In genomic region chr11:83836883-83837654, GRCh38 we compare ENCODE assay signal across 1 cellular context.
TF ChIP-seq lines count a peak whose summit lies in the region.

No MANE protein-coding gene starts in this region.

TF ChIP-seq in HepG2, 621 proteins besides CTCF, POLR2A, EP300 and RAD21 (continued from another document and continues in another):
- TF ChIP-seq E2F1 (CRISPR knock-in tag; IDR thresholded peaks at IDR 0.05): no peak
- no peak for TF ChIP-seq KAT8 (CRISPR knock-in tag; IDR thresholded peaks at IDR 0.05)
- no peak for TF ChIP-seq IKZF4 (CRISPR knock-in tag; IDR thresholded peaks at IDR 0.05; ENCODE audit: borderline replicate concordance, low read depth, not compliant biosample characterization)
- TF ChIP-seq ZSCAN31 (CRISPR knock-in tag; IDR thresholded peaks at IDR 0.05; ENCODE audit: low read depth): no peak
- TF ChIP-seq ZNF18 (CRISPR knock-in tag; IDR thresholded peaks at IDR 0.05; ENCODE audit: insufficient replicate concordance): no peak
- TF ChIP-seq ZNF503 (CRISPR knock-in tag; IDR thresholded peaks at IDR 0.05): no peak
- no peak for TF ChIP-seq ZNF549 (CRISPR knock-in tag; IDR thresholded peaks at IDR 0.05)
- TF ChIP-seq MYC (CRISPR knock-in tag; IDR thresholded peaks at IDR 0.05; ENCODE audit: borderline replicate concordance): no peak
- no peak for TF ChIP-seq TEF (CRISPR knock-in tag; IDR thresholded peaks at IDR 0.05)
- 0 out of 2 replicates have a peak, but pooled peaks have one; percentile 33 for TF ChIP-seq SALL1 (CRISPR knock-in tag; IDR thresholded peaks at IDR 0.05)
- no peak for TF ChIP-seq ZNF740 (CRISPR knock-in tag; IDR thresholded peaks at IDR 0.05)
- TF ChIP-seq ZNF788 (CRISPR knock-in tag; IDR thresholded peaks at IDR 0.05; ENCODE audit: borderline replicate concordance): no peak
- TF ChIP-seq ZNF775 (CRISPR knock-in tag; IDR thresholded peaks at IDR 0.05; ENCODE audit: borderline replicate concordance): no peak
- TF ChIP-seq PRMT3 (CRISPR knock-in tag; IDR thresholded peaks at IDR 0.05; ENCODE audit: borderline replicate concordance, low read depth): no peak
- TF ChIP-seq TRIM22 (IDR thresholded peaks at IDR 0.05): no peak
- TF ChIP-seq ZNF276 (CRISPR knock-in tag; IDR thresholded peaks at IDR 0.05; ENCODE audit: low read depth): no peak
- TF ChIP-seq BCL6 (CRISPR knock-in tag; IDR thresholded peaks at IDR 0.05): 0 out of 2 replicates have a peak, but pooled peaks have one; percentile 16
- no peak for TF ChIP-seq THAP8 (CRISPR knock-in tag; IDR thresholded peaks at IDR 0.05; ENCODE audit: borderline replicate concordance)
- TF ChIP-seq NR2F2 (IDR thresholded peaks at IDR 0.05; ENCODE audit: borderline replicate concordance, low read depth): no peak
- TF ChIP-seq SMC3 (IDR thresholded peaks at IDR 0.05; ENCODE audit: low read length): peak; percentile 96
- TF ChIP-seq ZFP36 (IDR thresholded peaks at IDR 0.05; ENCODE audit: borderline replicate concordance, low read depth, low read length, partially characterized antibody): no peak
- no peak for TF ChIP-seq NR2C2 (CRISPR knock-in tag; IDR thresholded peaks at IDR 0.05; ENCODE audit: borderline replicate concordance)
- TF ChIP-seq NCOA2 (CRISPR knock-in tag; IDR thresholded peaks at IDR 0.05): no peak
- no peak for TF ChIP-seq ZNF180 (CRISPR knock-in tag; IDR thresholded peaks at IDR 0.05; ENCODE audit: borderline replicate concordance, low read depth)
- TF ChIP-seq ZNF17 (CRISPR knock-in tag; IDR thresholded peaks at IDR 0.05): no peak
- no peak for TF ChIP-seq CERS6 (CRISPR knock-in tag; IDR thresholded peaks at IDR 0.05)
- TF ChIP-seq ZNF556 (CRISPR knock-in tag; IDR thresholded peaks at IDR 0.05; ENCODE audit: borderline replicate concordance): no peak
- no peak for TF ChIP-seq HDAC1 (CRISPR knock-in tag; IDR thresholded peaks at IDR 0.05)
- TF ChIP-seq ZBTB2 (CRISPR knock-in tag; IDR thresholded peaks at IDR 0.05; ENCODE audit: low read depth): no peak
- TF ChIP-seq ZGPAT (CRISPR knock-in tag; IDR thresholded peaks at IDR 0.05): no peak
- no peak for TF ChIP-seq SSRP1 (CRISPR knock-in tag; IDR thresholded peaks at IDR 0.05)
- no peak for TF ChIP-seq ZNF138 (CRISPR knock-in tag; IDR thresholded peaks at IDR 0.05; ENCODE audit: low read depth)
- no peak for TF ChIP-seq AKNA (CRISPR knock-in tag; IDR thresholded peaks at IDR 0.05; ENCODE audit: borderline replicate concordance)
- no peak for TF ChIP-seq FOSL2 (CRISPR knock-in tag; IDR thresholded peaks at IDR 0.05)
- TF ChIP-seq ZNF124 (CRISPR knock-in tag; IDR thresholded peaks at IDR 0.05): 0 out of 2 replicates have a peak, but pooled peaks have one; percentile 35
- TF ChIP-seq MIXL1 (CRISPR knock-in tag; IDR thresholded peaks at IDR 0.05): peak; percentile 39; the same call in 1 of the 2 replicates
- TF ChIP-seq KAT7 (CRISPR knock-in tag; IDR thresholded peaks at IDR 0.05; ENCODE audit: borderline replicate concordance): no peak
- no peak for TF ChIP-seq ZNF367 (CRISPR knock-in tag; IDR thresholded peaks at IDR 0.05; ENCODE audit: borderline replicate concordance)
